ENCODE assay signal across 8 cellular contexts in the genomic region with DNA sequence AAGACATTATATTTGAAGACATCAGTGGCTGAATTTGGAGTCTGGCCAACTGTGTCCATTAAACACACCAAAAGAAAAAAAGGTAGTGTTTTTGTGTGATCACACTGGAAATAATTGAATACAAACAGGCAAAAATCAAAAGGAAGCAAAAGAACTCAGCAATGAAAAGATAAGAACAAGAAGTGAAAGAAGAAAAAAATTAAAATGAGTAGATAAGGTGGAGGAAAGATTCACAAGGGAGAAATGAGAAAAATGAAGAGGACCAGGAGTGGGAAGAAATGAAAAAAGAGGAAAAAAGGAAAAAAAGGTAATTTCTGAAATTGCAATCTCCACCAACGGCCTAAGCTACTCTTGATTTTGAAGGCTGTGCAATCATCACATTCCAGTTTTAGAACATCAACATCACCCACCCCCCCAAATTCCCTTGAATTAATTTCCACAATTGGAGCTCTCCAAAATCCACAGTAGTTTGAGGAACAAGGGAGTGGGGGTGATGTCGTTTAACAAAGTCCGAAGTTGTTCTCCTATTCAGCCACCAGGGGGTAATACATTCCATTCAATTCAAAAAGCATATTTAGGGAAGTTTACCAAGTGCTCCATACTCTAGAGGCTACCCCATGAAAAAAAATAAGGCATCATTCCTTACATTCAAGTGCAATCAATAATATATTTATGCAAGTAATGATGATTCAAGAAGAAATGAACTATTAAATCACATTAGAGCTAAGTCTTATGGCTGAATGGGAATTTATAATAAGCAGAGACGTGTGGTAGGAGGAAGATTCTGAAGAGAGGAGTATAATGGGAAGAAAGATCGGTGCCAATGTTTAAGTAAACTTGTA. TPM values are rescaled to one million over a fixed set of nuclear protein-coding genes. Genes with fewer than 3 reads are reported as not detected.
DNase-seq lines count a peak whose midpoint lies in the region; ATAC-seq lines count a peak whose summit lies in the region.

No MANE protein-coding gene starts in this region.

- ATAC-seq in left lobe of liver: peak; percentile 96
- no peak for ATAC-seq in activated T-cell treated with anti-CD3 and anti-CD28 coated beads, Interleukin-2, amount 50 U/mL, for 4 hours

- H3K27me3 Mint-ChIP-seq in activated T-cell treated with anti-CD3 and anti-CD28 coated beads, Interleukin-2, amount 50 U/mL, for 4 hours (ENCODE audit: low read depth): no peaks in the 10 kb centered on the region

- H3K9me3 Mint-ChIP-seq in activated T-cell treated with anti-CD3 and anti-CD28 coated beads, Interleukin-2, amount 50 U/mL, for 4 hours: no peaks in the 10 kb centered on the region

- peaks cover 2% of the 10 kb centered on the region for H3K4me1 Mint-ChIP-seq in activated T-cell treated with anti-CD3 and anti-CD28 coated beads, Interleukin-2, amount 50 U/mL, for 4 hours (ENCODE audit: low read depth)

- peak; percentile 85 for DNase-seq in COLO829 (ENCODE audit: low spot score)
- DNase-seq in H4 (ENCODE audit: low spot score): peak; percentile 30
- DNase-seq in NCI-H526 treated with DMSO at 0.1 percent for 48 hours (lab: John Stamatoyannopoulos, UW): peak; percentile 31
- DNase-seq in cerebellar cortex (ENCODE audit: low spot score): peak; percentile 50
- DNase-seq in left lobe of liver (ENCODE audit: low spot score): no peak
- no peak for DNase-seq in cortex of kidney (lab: John Stamatoyannopoulos, UW)
- DNase-seq in activated T-cell treated with anti-CD3 and anti-CD28 coated beads, Interleukin-2, amount 50 U/mL, for 4 hours: no peak
- no peak for DNase-seq in DMS79 (lab: John Stamatoyannopoulos, UW)

- no peak overlapping the region for H3K4me3 Mint-ChIP-seq in activated T-cell treated with anti-CD3 and anti-CD28 coated beads, Interleukin-2, amount 50 U/mL, for 4 hours

- no peaks in the 10 kb centered on the region for H3K36me3 Mint-ChIP-seq in activated T-cell treated with anti-CD3 and anti-CD28 coated beads, Interleukin-2, amount 50 U/mL, for 4 hours (ENCODE audit: insufficient read depth)

RNA-seq across cellular contexts. Expression of gene ZNF860, which starts 37.4 kb away (rescaled TPM):
- total RNA-seq in H4 (2014; rRNA removed; shearing (Covaris generic)): 0.04 and 0.43 TPM in 2 replicates
- not detected for total RNA-seq in left lobe of liver
- under 1 TPM; 0.11 to 0.66 (median 0.13) TPM for total RNA-seq in activated T-cell treated with anti-CD3 and anti-CD28 coated beads, Interleukin-2, amount 50 U/mL, for 4 hours

RNA-seq across cellular contexts. Expression of gene OSBPL10, which starts 37.9 kb away (rescaled TPM):
- 8.3 and 20.4 TPM in 2 replicates for total RNA-seq in H4 (2014; rRNA removed; shearing (Covaris generic))
- 3.2 TPM for total RNA-seq in left lobe of liver
- 1 to 10 TPM; 3.2 to 7.0 (median 6.8) TPM for total RNA-seq in activated T-cell treated with anti-CD3 and anti-CD28 coated beads, Interleukin-2, amount 50 U/mL, for 4 hours

Comparison
In these comparisons a context has a peak if more than half of its experiments do, and no peak if none do; other contexts are left out.
1. DNase-seq: peak in COLO829 (single experiment), H4 (single experiment), NCI-H526 treated with DMSO at 0.1 percent for 48 hours (single experiment) and cerebellar cortex (single experiment); none in left lobe of liver (single experiment), cortex of kidney (single experiment), activated T-cell treated with anti-CD3 and anti-CD28 coated beads, Interleukin-2, amount 50 U/mL, for 4 hours (single experiment) and DMS79 (single experiment).